Comparison of ENCODE assay signal across 8 cellular contexts in the genomic region with DNA sequence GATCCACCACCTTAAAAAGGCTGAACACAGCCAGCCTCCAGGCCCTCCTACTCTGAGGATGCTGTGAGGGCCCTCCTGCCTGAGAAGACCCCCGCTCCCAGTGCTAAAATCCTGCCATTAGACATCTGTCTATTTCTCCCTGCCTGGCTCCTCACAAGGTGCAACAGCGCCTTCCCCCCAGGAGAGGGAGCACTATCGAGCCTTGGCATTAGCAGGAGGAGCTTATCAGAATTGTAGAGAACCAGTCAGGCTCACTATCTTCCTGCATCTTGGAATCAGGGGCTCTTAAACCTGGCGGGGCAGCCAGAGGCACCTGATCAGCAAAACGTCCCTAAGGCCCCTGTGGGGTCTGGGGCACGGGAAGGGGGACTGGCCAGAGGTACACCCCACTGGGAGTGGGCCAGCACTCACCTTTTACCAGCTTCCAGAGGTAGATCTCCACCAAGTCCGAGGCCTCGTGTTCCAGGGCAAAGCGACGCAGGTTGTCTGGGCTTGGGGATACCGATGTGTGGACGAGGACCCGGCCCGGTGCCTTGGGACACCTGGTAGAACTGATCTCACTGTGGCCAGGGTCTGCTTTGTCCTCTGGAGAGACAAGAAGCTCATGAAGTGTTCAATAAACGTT. TPM values are rescaled to one million over a fixed set of nuclear protein-coding genes. Genes with fewer than 3 reads are reported as not detected.
DNase-seq lines count a peak whose midpoint lies in the region; ATAC-seq and TF ChIP-seq lines count a peak whose summit lies in the region.

No MANE protein-coding gene starts in this region.

- H3K4me1 ChIP-seq in ACC112 (ENCODE audit: control insufficient read depth, insufficient read depth, low read length, unreplicated experiment): peaks cover 3% of the 10 kb centered on the region
- H3K4me1 ChIP-seq in right atrium auricular region: peaks cover 0 to 5% of the 10 kb centered on the region in 2 donors
- H3K4me1 ChIP-seq in gastrocnemius medialis: peaks cover 0 to 2% of the 10 kb centered on the region in 2 donors

- H3K27me3 Mint-ChIP-seq in T-helper 17 cell: peaks cover 2% of the 10 kb centered on the region

- TF ChIP-seq CTCF in right atrium auricular region (IDR thresholded peaks at IDR 0.05) (peak; percentile 79 to 90), gastrocnemius medialis (IDR thresholded peaks at IDR 0.05 in 4 of 5, conservative IDR thresholded peaks at IDR 0.05 in 1 of 5) (peak; percentile 53 to 87 (median 82))

- H3K36me3 ChIP-seq in ACC112 (ENCODE audit: insufficient read depth, low read length): no peaks in the 10 kb centered on the region
- H3K36me3 ChIP-seq in right atrium auricular region: no peaks in the 10 kb centered on the region
- H3K36me3 ChIP-seq in gastrocnemius medialis: no peaks in the 10 kb centered on the region

- intact Hi-C loops in gastrocnemius medialis (cut with DNase I; ENCODE audit: low total_unique reads): loop anchor here (1.0 kb wide), 1 partner anchor 24 kb away; no protein-coding TSS in a partner anchor

- H3K27ac ChIP-seq in ACC112 (ENCODE audit: low read depth, low read length): no peak overlapping the region
- no peak overlapping the region for H3K27ac ChIP-seq in right atrium auricular region
- H3K27ac ChIP-seq in gastrocnemius medialis: no peak overlapping the region

- H3K4me3 ChIP-seq in ACC112 (ENCODE audit: low read depth, low read length): no peak overlapping the region
- no peak overlapping the region for H3K4me3 ChIP-seq in right atrium auricular region
- no peak overlapping the region for H3K4me3 ChIP-seq in gastrocnemius medialis

- H3K27me3 ChIP-seq in ACC112 (ENCODE audit: insufficient read depth, low read length) (no peaks in the 10 kb centered on the region), right atrium auricular region (no peaks in the 10 kb centered on the region), gastrocnemius medialis (no peaks in the 10 kb centered on the region)

- TF ChIP-seq POLR2A in gastrocnemius medialis (IDR thresholded peaks at IDR 0.05): no peak

- H3K9me3 ChIP-seq in T-helper 17 cell (ENCODE audit: control insufficient read depth, low read length, poor library complexity, severe bottlenecking) (no peaks in the 10 kb centered on the region), right atrium auricular region (no peaks in the 10 kb centered on the region), gastrocnemius medialis (no peaks in the 10 kb centered on the region)

- H3K27ac Mint-ChIP-seq in T-helper 17 cell: peak overlapping the region; percentile 37

- no peak overlapping the region for H3K4me3 Mint-ChIP-seq in T-helper 17 cell

- H3K79me2 ChIP-seq in ACC112 (ENCODE audit: control insufficient read depth, insufficient read depth, low read length, unreplicated experiment): no peaks in the 10 kb centered on the region

- in situ Hi-C loops in gastrocnemius medialis (cut with MboI; ENCODE audit: low sequenced_read_pairs in 4 of 4): no loop called here

- peak; percentile 37 for DNase-seq in NCI-H1105 (lab: John Stamatoyannopoulos, UW)
- DNase-seq in T-helper 17 cell: peak; percentile 22 to 43 (median 28)
- DNase-seq in amniotic epithelial cell (ENCODE audit: low read depth): peak; percentile 59
- peak; percentile 78 for DNase-seq in right atrium auricular region (ENCODE audit: low spot score)
- peak; percentile 35 to 60 for DNase-seq in gastrocnemius medialis

- ATAC-seq in GM18498 (IDR thresholded peaks at IDR 0.05; ENCODE audit: unreplicated experiment): peak; percentile 74
- ATAC-seq in T-helper 17 cell: peak; percentile 82
- ATAC-seq in gastrocnemius medialis: peak; percentile 81 to 92
- ATAC-seq in HG03378 (IDR thresholded peaks at IDR 0.05; ENCODE audit: unreplicated experiment): no peak

- peak overlapping the region; percentile 31 for H2AFZ ChIP-seq in ACC112 (ENCODE audit: low read length, unreplicated experiment)

- peaks cover 3% of the 10 kb centered on the region for H3K4me1 Mint-ChIP-seq in T-helper 17 cell

- peaks cover under 1% of the 10 kb centered on the region for H3K36me3 Mint-ChIP-seq in T-helper 17 cell (ENCODE audit: low read depth)

RNA-seq across cellular contexts. Expression of a gene that starts 28.7 kb away (rescaled TPM):
- not detected for total RNA-seq in T-helper 17 cell
- total RNA-seq in right atrium auricular region: 1 to 10 TPM; 2.0 to 4.2 TPM
- under 1 TPM in 1 of 4 donors, not detected in 3; 0.20 TPM for total RNA-seq in gastrocnemius medialis

RNA-seq across cellular contexts. Expression of a gene that starts 46.2 kb away (rescaled TPM):
- total RNA-seq in T-helper 17 cell (10 to 100 TPM; 18.1 to 19.4 TPM), right atrium auricular region (10 to 100 TPM; 10.6 to 10.7 TPM), gastrocnemius medialis (10 to 100 TPM; 17.1 to 25.2 (median 21.0) TPM)

Comparison
In these comparisons a context has a peak if more than half of its experiments do, and no peak if none do; other contexts are left out.
1. DNase-seq: peak in every context shown above with its lines; median percentile 78 in right atrium auricular region; 59 in amniotic epithelial cell; 48 in gastrocnemius medialis; 37 in NCI-H1105; 28 in T-helper 17 cell.